1 cellular context compared by ENCODE assay signal in genomic region chr15:66504563-66505429, GRCh38.
TF ChIP-seq lines count a peak whose summit lies in the region.

Gene RPL4 (minus strand): TSS chr15:66504855. CDS start chr15:66504790, 65 bp downstream.
Gene ZWILCH (plus strand): TSS chr15:66505326. CDS start chr15:66505339, 13 bp downstream.

TF ChIP-seq in K562, 482 proteins besides CTCF, POLR2A, EP300 and RAD21 (continued from another document):
- no peak; the same call in 1 of the 2 replicates for TF ChIP-seq GTF2F1 (IDR thresholded peaks at IDR 0.05; ENCODE audit: low read depth, low read length)
- TF ChIP-seq ZNF316 (IDR thresholded peaks at IDR 0.05) = no peak; the same call in 1 of the 2 replicates
- TF ChIP-seq SMAD3 (CRISPR knock-in tag; conservative IDR thresholded peaks at IDR 0.05) = no peak
- TF ChIP-seq NR0B1 (IDR thresholded peaks at IDR 0.05; ENCODE audit: partially characterized antibody) = no peak
- TF ChIP-seq NFIC (IDR thresholded peaks at IDR 0.05) = peak; percentile 58
- TF ChIP-seq, protein P1, sequence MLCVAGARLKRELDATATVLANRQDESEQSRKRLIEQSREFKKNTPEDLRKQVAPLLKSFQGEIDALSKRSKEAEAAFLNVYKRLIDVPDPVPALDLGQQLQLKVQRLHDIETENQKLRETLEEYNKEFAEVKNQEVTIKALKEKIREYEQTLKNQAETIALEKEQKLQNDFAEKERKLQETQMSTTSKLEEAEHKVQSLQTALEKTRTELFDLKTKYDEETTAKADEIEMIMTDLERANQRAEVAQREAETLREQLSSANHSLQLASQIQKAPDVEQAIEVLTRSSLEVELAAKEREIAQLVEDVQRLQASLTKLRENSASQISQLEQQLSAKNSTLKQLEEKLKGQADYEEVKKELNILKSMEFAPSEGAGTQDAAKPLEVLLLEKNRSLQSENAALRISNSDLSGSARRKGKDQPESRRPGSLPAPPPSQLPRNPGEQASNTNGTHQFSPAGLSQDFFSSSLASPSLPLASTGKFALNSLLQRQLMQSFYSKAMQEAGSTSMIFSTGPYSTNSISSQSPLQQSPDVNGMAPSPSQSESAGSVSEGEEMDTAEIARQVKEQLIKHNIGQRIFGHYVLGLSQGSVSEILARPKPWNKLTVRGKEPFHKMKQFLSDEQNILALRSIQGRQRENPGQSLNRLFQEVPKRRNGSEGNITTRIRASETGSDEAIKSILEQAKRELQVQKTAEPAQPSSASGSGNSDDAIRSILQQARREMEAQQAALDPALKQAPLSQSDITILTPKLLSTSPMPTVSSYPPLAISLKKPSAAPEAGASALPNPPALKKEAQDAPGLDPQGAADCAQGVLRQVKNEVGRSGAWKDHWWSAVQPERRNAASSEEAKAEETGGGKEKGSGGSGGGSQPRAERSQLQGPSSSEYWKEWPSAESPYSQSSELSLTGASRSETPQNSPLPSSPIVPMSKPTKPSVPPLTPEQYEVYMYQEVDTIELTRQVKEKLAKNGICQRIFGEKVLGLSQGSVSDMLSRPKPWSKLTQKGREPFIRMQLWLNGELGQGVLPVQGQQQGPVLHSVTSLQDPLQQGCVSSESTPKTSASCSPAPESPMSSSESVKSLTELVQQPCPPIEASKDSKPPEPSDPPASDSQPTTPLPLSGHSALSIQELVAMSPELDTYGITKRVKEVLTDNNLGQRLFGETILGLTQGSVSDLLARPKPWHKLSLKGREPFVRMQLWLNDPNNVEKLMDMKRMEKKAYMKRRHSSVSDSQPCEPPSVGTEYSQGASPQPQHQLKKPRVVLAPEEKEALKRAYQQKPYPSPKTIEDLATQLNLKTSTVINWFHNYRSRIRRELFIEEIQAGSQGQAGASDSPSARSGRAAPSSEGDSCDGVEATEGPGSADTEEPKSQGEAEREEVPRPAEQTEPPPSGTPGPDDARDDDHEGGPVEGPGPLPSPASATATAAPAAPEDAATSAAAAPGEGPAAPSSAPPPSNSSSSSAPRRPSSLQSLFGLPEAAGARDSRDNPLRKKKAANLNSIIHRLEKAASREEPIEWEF (CRISPR knock-in tag; IDR thresholded peaks at IDR 0.05) = 0 out of 2 replicates have a peak, but pooled peaks have one; percentile 59
- TF ChIP-seq, protein P2, sequence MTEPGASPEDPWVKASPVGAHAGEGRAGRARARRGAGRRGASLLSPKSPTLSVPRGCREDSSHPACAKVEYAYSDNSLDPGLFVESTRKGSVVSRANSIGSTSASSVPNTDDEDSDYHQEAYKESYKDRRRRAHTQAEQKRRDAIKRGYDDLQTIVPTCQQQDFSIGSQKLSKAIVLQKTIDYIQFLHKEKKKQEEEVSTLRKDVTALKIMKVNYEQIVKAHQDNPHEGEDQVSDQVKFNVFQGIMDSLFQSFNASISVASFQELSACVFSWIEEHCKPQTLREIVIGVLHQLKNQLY (CRISPR knock-in tag; conservative IDR thresholded peaks at IDR 0.05) = peak in 1 of 2 experiments; percentile 69; a peak in 1 of 4 replicates
- TF ChIP-seq SP2 (IDR thresholded peaks at IDR 0.05; ENCODE audit: extremely low read depth, low read depth, low read length, poor library complexity, severe bottlenecking) = no peak
- TF ChIP-seq MEF2D (tag; conservative IDR thresholded peaks at IDR 0.05; ENCODE audit: low read depth) = no peak; the same call in 1 of the 2 replicates
- TF ChIP-seq TEAD2 (tag; IDR thresholded peaks at IDR 0.05) = no peak
- TF ChIP-seq EGR1 (conservative IDR thresholded peaks at IDR 0.05) = no peak; the same call in 1 of the 2 replicates
- no peak for TF ChIP-seq ZNF707 (CRISPR knock-in tag; conservative IDR thresholded peaks at IDR 0.05)
- 0 out of 4 replicates have a peak, but pooled peaks of 1 of the 2 experiments have one; percentile 60 for TF ChIP-seq MCM7 (IDR thresholded peaks at IDR 0.05)
- peak; percentile 73; the same call in 1 of the 2 replicates for TF ChIP-seq SIN3B (IDR thresholded peaks at IDR 0.05; ENCODE audit: low read depth)
- no peak for TF ChIP-seq DEAF1 (CRISPR knock-in tag; IDR thresholded peaks at IDR 0.05)
- peak; percentile 33; the same call in 1 of the 2 replicates for TF ChIP-seq ARID1B (IDR thresholded peaks at IDR 0.05)
- TF ChIP-seq ZNF507 (tag; conservative IDR thresholded peaks at IDR 0.05) = no peak
- TF ChIP-seq ZKSCAN3 (CRISPR knock-in tag; IDR thresholded peaks at IDR 0.05) = no peak
- no peak for TF ChIP-seq HSF4 (CRISPR knock-in tag; IDR thresholded peaks at IDR 0.05; ENCODE audit: borderline replicate concordance)
- TF ChIP-seq, protein P3, sequence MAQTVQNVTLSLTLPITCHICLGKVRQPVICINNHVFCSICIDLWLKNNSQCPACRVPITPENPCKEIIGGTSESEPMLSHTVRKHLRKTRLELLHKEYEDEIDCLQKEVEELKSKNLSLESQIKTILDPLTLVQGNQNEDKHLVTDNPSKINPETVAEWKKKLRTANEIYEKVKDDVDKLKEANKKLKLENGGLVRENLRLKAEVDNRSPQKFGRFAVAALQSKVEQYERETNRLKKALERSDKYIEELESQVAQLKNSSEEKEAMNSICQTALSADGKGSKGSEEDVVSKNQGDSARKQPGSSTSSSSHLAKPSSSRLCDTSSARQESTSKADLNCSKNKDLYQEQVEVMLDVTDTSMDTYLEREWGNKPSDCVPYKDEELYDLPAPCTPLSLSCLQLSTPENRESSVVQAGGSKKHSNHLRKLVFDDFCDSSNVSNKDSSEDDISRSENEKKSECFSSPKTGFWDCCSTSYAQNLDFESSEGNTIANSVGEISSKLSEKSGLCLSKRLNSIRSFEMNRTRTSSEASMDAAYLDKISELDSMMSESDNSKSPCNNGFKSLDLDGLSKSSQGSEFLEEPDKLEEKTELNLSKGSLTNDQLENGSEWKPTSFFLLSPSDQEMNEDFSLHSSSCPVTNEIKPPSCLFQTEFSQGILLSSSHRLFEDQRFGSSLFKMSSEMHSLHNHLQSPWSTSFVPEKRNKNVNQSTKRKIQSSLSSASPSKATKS (CRISPR knock-in tag; IDR thresholded peaks at IDR 0.05) = no peak
- TF ChIP-seq CREB5 (CRISPR knock-in tag; IDR thresholded peaks at IDR 0.05) = no peak
- no peak for TF ChIP-seq TEAD1 (CRISPR knock-in tag; IDR thresholded peaks at IDR 0.05)
- no peak for TF ChIP-seq ZNF217 (CRISPR knock-in tag; IDR thresholded peaks at IDR 0.05)
- TF ChIP-seq, protein P4, sequence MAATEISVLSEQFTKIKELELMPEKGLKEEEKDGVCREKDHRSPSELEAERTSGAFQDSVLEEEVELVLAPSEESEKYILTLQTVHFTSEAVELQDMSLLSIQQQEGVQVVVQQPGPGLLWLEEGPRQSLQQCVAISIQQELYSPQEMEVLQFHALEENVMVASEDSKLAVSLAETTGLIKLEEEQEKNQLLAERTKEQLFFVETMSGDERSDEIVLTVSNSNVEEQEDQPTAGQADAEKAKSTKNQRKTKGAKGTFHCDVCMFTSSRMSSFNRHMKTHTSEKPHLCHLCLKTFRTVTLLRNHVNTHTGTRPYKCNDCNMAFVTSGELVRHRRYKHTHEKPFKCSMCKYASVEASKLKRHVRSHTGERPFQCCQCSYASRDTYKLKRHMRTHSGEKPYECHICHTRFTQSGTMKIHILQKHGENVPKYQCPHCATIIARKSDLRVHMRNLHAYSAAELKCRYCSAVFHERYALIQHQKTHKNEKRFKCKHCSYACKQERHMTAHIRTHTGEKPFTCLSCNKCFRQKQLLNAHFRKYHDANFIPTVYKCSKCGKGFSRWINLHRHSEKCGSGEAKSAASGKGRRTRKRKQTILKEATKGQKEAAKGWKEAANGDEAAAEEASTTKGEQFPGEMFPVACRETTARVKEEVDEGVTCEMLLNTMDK (IDR thresholded peaks at IDR 0.05; ENCODE audit: borderline replicate concordance, insufficient read depth, low read depth, low read length, poor library complexity, severe bottlenecking) = no peak
- peak; percentile 90 for TF ChIP-seq E2F8 (IDR thresholded peaks at IDR 0.05; ENCODE audit: low read depth, partially characterized antibody)
- no peak for TF ChIP-seq GTF3C2 (IDR thresholded peaks at IDR 0.05; ENCODE audit: borderline replicate concordance, extremely low read depth, insufficient read length)
- TF ChIP-seq, protein P5, sequence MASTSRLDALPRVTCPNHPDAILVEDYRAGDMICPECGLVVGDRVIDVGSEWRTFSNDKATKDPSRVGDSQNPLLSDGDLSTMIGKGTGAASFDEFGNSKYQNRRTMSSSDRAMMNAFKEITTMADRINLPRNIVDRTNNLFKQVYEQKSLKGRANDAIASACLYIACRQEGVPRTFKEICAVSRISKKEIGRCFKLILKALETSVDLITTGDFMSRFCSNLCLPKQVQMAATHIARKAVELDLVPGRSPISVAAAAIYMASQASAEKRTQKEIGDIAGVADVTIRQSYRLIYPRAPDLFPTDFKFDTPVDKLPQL (IDR thresholded peaks at IDR 0.05; ENCODE audit: extremely low read depth, insufficient read length) = peak; percentile 89
- no peak for TF ChIP-seq PRMT5 (CRISPR knock-in tag; IDR thresholded peaks at IDR 0.05)
- TF ChIP-seq NUFIP1 (IDR thresholded peaks at IDR 0.05; ENCODE audit: partially characterized antibody) = no peak
- TF ChIP-seq ZNF76 (CRISPR knock-in tag; IDR thresholded peaks at IDR 0.05; ENCODE audit: borderline replicate concordance) = no peak
- TF ChIP-seq SMC3 (conservative IDR thresholded peaks at IDR 0.05; ENCODE audit: insufficient read depth, low read depth, low read length) = no peak
- TF ChIP-seq PHB2 (IDR thresholded peaks at IDR 0.05; ENCODE audit: low read depth) = 0 out of 2 replicates have a peak, but pooled peaks have one; percentile 31
- peak; percentile 52 for TF ChIP-seq MTA1 (IDR thresholded peaks at IDR 0.05; ENCODE audit: borderline replicate concordance)
TF ChIP-seq in K562: peak in this region for 165.
